In genomic region chr4:24471623-24472510, GRCh38 we compare ENCODE assay signal across 8 cellular contexts.
A peak's percentile ranks its signal among the peaks of the same experiment; 100 is the strongest.
DNase-seq lines count a peak whose midpoint lies in the region; ATAC-seq and TF ChIP-seq lines count a peak whose summit lies in the region.

No MANE protein-coding gene starts in this region.

- H3K27ac Mint-ChIP-seq in memory B cell = peak overlapping the region; percentile 85

- H3F3A ChIP-seq in PC-9 (ENCODE audit: insufficient read depth, low read depth) = no peaks in the 10 kb centered on the region

- no peaks in the 10 kb centered on the region for H3K79me2 ChIP-seq in PC-9 (ENCODE audit: low read depth)

- H3K27me3 ChIP-seq in PC-9 (ENCODE audit: insufficient read depth, low read depth) = peaks cover 23% of the 10 kb centered on the region
- H3K27me3 ChIP-seq in thymus (ENCODE audit: control insufficient read depth, insufficient read depth) = peaks cover 56% of the 10 kb centered on the region

- POLR2A ChIA-PET in PC-9 (lab: Charles Lee; ENCODE audit: unreplicated experiment) = no interaction called here

- TF ChIP-seq CTCF in PC-9 (conservative IDR thresholded peaks at IDR 0.05) (no peak), choroid plexus epithelial cell (conservative IDR thresholded peaks at IDR 0.05; ENCODE audit: low read depth, low read length) (no peak)

- H3K27me3 Mint-ChIP-seq in memory B cell = peaks cover 23% of the 10 kb centered on the region

- H3K36me3 ChIP-seq in PC-9 (ENCODE audit: low read depth) = no peaks in the 10 kb centered on the region
- H3K36me3 ChIP-seq in thymus (ENCODE audit: control insufficient read depth, insufficient read depth) = no peaks in the 10 kb centered on the region

- DNase-seq in PC-9 (no peak), choroid plexus epithelial cell (ENCODE audit: low read depth) (no peak), memory B cell (ENCODE audit: low spot score in 2 of 2) (peak in 1 of 2 donors; percentile 12), KG1 (lab: John Stamatoyannopoulos, UW) (no peak), GF-D8 (lab: John Stamatoyannopoulos, UW) (no peak)

- no peak overlapping the region for H3K27ac ChIP-seq in PC-9
- no peak overlapping the region for H3K27ac ChIP-seq in thymus (ENCODE audit: low read depth)

- 2% methylated on average over 68 of the region's 68 CpGs for WGBS in thymus

- H3K4me1 ChIP-seq in PC-9 (replicated peaks; ENCODE audit: insufficient read depth) (peaks cover 6% of the 10 kb centered on the region; the same call in 1 of the 2 replicates), thymus (ENCODE audit: control insufficient read depth, insufficient read depth, low read length) (peaks cover 5% of the 10 kb centered on the region)

- no peaks in the 10 kb centered on the region for H3K9me3 Mint-ChIP-seq in memory B cell

- H3K4me3 ChIP-seq in GM08714 (ENCODE audit: low read length) (peak overlapping the region; percentile 60; the same call in 1 of the 2 replicates), PC-9 (peak overlapping the region; percentile 65), choroid plexus epithelial cell (ENCODE audit: low read depth, low read length) (peak overlapping the region; percentile 68), thymus (ENCODE audit: low read length) (peak overlapping the region; percentile 48)

- H4K20me1 ChIP-seq in PC-9 (ENCODE audit: insufficient read depth) = no peaks in the 10 kb centered on the region

- peaks cover 1% of the 10 kb centered on the region for H3K36me3 Mint-ChIP-seq in memory B cell

- no peaks in the 10 kb centered on the region for H3K9me2 ChIP-seq in PC-9 (ENCODE audit: insufficient read depth)

- CTCF ChIA-PET in PC-9 (lab: Charles Lee) = no interaction called here

- H3K4me3 Mint-ChIP-seq in memory B cell = peak overlapping the region; percentile 92

- intact Hi-C loops in PC-9 (cut with micrococcal nuclease; ENCODE audit: unreplicated experiment) = loop anchor here (5.0 to 10.0 kb wide), 2 partner anchors 323 to 500 kb away; partner anchors contain the start of gene SOD3

- H2AFZ ChIP-seq in PC-9 = peak overlapping the region; percentile 89; the same call in 1 of the 2 replicates

- H3K4me1 Mint-ChIP-seq in memory B cell = peaks cover 24% of the 10 kb centered on the region

- H3K4me2 ChIP-seq in PC-9 = peak overlapping the region; percentile 96

- no peaks in the 10 kb centered on the region for H3K9me3 ChIP-seq in PC-9 (ENCODE audit: insufficient read depth, low read depth)
- peaks cover 2% of the 10 kb centered on the region for H3K9me3 ChIP-seq in thymus (ENCODE audit: control insufficient read depth)

- no TSS peak for BruUV-seq in PC-9 (replicated peaks; lab: Mats Ljungman, UMichigan)

- ATAC-seq in memory B cell (ENCODE audit: low read depth) = no peak
- no peak for ATAC-seq in activated CD4-positive, CD25-positive, alpha-beta regulatory T cell treated with anti-CD3 and anti-CD28 coated beads, Interleukin-2, amount 50 U/mL, for 24 hours
